In genomic region chr2:85750509-85751299, GRCh38 we compare ENCODE assay signal across 8 cellular contexts. TPM values are rescaled to one million over a fixed set of nuclear protein-coding genes. Genes with fewer than 3 reads are reported as not detected.
DNase-seq lines count a peak whose midpoint lies in the region; ATAC-seq and TF ChIP-seq lines count a peak whose summit lies in the region.

No MANE protein-coding gene starts in this region.

- peaks cover 0 to 44% (median 18%) of the 10 kb centered on the region in 4 donors for H3K4me1 ChIP-seq in Peyer's patch
- no peaks in the 10 kb centered on the region for H3K4me1 ChIP-seq in foreskin keratinocyte
- peaks cover 0 to 79% (median 65%) of the 10 kb centered on the region in 4 donors for H3K4me1 ChIP-seq in tibial artery

- no peak overlapping the region for H3K4me3 Mint-ChIP-seq in activated T-helper 17 cell treated with anti-CD3 and anti-CD28 coated beads, Interleukin-2, amount 50 U/mL, for 72 hours

- H3K27ac ChIP-seq in Peyer's patch (no peak overlapping the region), foreskin keratinocyte (no peak overlapping the region), tibial artery (peak overlapping the region; percentile 96 to 97)

- H3K4me3 ChIP-seq in H7 (ENCODE audit: insufficient read depth, low read depth, low read length) (no peak overlapping the region), Peyer's patch (no peak overlapping the region), tibial artery (peak overlapping the region in 1 of 2 donors; percentile 12)

- H3K4me1 Mint-ChIP-seq in activated T-helper 17 cell treated with anti-CD3 and anti-CD28 coated beads, Interleukin-2, amount 50 U/mL, for 72 hours, result peaks cover 5% of the 10 kb centered on the region

- H3K9me3 Mint-ChIP-seq in activated T-helper 17 cell treated with anti-CD3 and anti-CD28 coated beads, Interleukin-2, amount 50 U/mL, for 72 hours, result no peaks in the 10 kb centered on the region

- peaks cover 0 to 4% (median 0%) of the 10 kb centered on the region in 4 donors for H3K9me3 ChIP-seq in Peyer's patch
- H3K9me3 ChIP-seq in tibial artery, result no peaks in the 10 kb centered on the region

- H3K36me3 ChIP-seq in H7 (replicated peaks; ENCODE audit: control insufficient read depth, insufficient read depth, low read length), result no peaks in the 10 kb centered on the region
- no peaks in the 10 kb centered on the region for H3K36me3 ChIP-seq in Peyer's patch
- H3K36me3 ChIP-seq in tibial artery, result no peaks in the 10 kb centered on the region

- H3K27me3 ChIP-seq in H7 (ENCODE audit: control insufficient read depth, insufficient read depth, low read length), result peaks cover 51% of the 10 kb centered on the region
- no peaks in the 10 kb centered on the region for H3K27me3 ChIP-seq in Peyer's patch
- H3K27me3 ChIP-seq in foreskin keratinocyte, result peaks cover 95% of the 10 kb centered on the region
- no peaks in the 10 kb centered on the region for H3K27me3 ChIP-seq in tibial artery

- H3K27ac Mint-ChIP-seq in activated T-helper 17 cell treated with anti-CD3 and anti-CD28 coated beads, Interleukin-2, amount 50 U/mL, for 72 hours, result no peak overlapping the region

- TF ChIP-seq POLR2A in Peyer's patch (IDR thresholded peaks at IDR 0.05), result no peak

- DNase-seq in AML-193 (lab: John Stamatoyannopoulos, UW) (peak; percentile 71 to 72), H7 (peak; percentile 89), Peyer's patch (peak; percentile 53 to 81 (median 64)), foreskin keratinocyte (peak; percentile 12 to 26), occipital lobe (lab: John Stamatoyannopoulos, UW) (peak; percentile 48), tibial artery (peak; percentile 79 to 90), COLO829 (ENCODE audit: low spot score) (no peak)

- H3K36me3 Mint-ChIP-seq in activated T-helper 17 cell treated with anti-CD3 and anti-CD28 coated beads, Interleukin-2, amount 50 U/mL, for 72 hours (ENCODE audit: low read depth), result no peaks in the 10 kb centered on the region

- H3K27me3 Mint-ChIP-seq in activated T-helper 17 cell treated with anti-CD3 and anti-CD28 coated beads, Interleukin-2, amount 50 U/mL, for 72 hours, result peaks cover 48% of the 10 kb centered on the region

- peak; percentile 68 for ATAC-seq in activated T-helper 17 cell treated with anti-CD3 and anti-CD28 coated beads, Interleukin-2, amount 50 U/mL, for 72 hours (replicated peaks)
- peak; percentile 61 for ATAC-seq in foreskin keratinocyte

- peak; percentile 27 to 70 (median 60) for TF ChIP-seq CTCF in Peyer's patch (IDR thresholded peaks at IDR 0.05)
- TF ChIP-seq CTCF in foreskin keratinocyte (conservative IDR thresholded peaks at IDR 0.05), result peak; percentile 84
- TF ChIP-seq CTCF in tibial artery (IDR thresholded peaks at IDR 0.05), result peak; percentile 76 to 82

- intact Hi-C loops in tibial artery (cut with DNase I; ENCODE audit: low total_unique reads), result no loop called here

RNA-seq across cellular contexts. Expression of gene ATOH8, which starts 3.1 kb away (rescaled TPM):
- total RNA-seq in H7 (2014; rRNA removed; shearing (Covaris generic)), result 0.33 and 1.1 TPM in 2 replicates
- total RNA-seq in Peyer's patch (10 to 100 TPM in 2 of 4 donors, 1 to 10 TPM in 2; 5.3 to 35.5 (median 13.9) TPM), foreskin keratinocyte (not detected in 2 replicates), occipital lobe (3.0 TPM)
- total RNA-seq in activated T-helper 17 cell treated with anti-CD3 and anti-CD28 coated beads, Interleukin-2, amount 50 U/mL, for 72 hours, result not detected
- not detected in 2 replicates for polyA plus RNA-seq in foreskin keratinocyte

RNA-seq across cellular contexts. Expression of gene GNLY, which starts 56.5 kb away (rescaled TPM):
- total RNA-seq in H7 (2014; rRNA removed; shearing (Covaris generic)), result not detected in 2 replicates
- total RNA-seq in Peyer's patch (10 to 100 TPM in 2 of 4 donors, 1 to 10 TPM in 1, not detected in 1; 1.7 to 15.3 (median 10.5) TPM), foreskin keratinocyte (not detected in 2 replicates), occipital lobe (not detected)
- total RNA-seq in activated T-helper 17 cell treated with anti-CD3 and anti-CD28 coated beads, Interleukin-2, amount 50 U/mL, for 72 hours, result 10 to 100 TPM; 10.6 to 32.4 TPM
- polyA plus RNA-seq in foreskin keratinocyte, result not detected in 2 replicates

Comparison
In these comparisons a context has a peak if more than half of its experiments do, and no peak if none do; other contexts are left out.
1. H3K27ac ChIP-seq: peak in tibial artery (2 of 2); none in Peyer's patch (0 of 4) and foreskin keratinocyte (single experiment).
2. Peak in every context shown above with its lines, with median percentiles within 50 percentile points of each other: CTCF ChIP-seq.